ENCODE assay signal across 16 cellular contexts in the genomic region with DNA sequence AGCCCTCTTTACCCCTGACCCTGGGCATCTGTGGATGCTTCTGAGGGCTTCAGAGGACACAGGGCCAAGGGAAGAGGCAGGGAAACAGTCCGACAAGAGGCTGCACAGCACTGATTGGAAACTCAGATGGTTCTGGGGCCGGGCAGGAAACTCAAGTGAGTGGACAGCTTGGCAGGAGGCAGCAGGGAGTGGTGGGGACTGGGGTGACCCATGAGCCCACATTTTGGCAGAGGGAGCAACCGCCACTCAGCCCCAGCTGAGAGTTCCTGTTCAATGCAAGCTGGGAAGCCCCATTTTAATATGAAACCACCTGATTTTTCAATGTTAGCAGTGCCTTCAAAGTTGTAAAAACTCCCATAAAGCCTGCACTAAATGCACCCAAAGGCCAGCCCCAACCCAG. TPM values are rescaled to one million over a fixed set of nuclear protein-coding genes. Genes with fewer than 3 reads are reported as not detected.
DNase-seq lines count a peak whose midpoint lies in the region; ATAC-seq and TF ChIP-seq lines count a peak whose summit lies in the region.
"Had no signal": no experiment of that assay in that cellular context is flagged by ENCODE, and none has a peak within 500 bp of the region (broad histone marks: within the 10 kb centered on the region; RNA-seq: fewer than 3 reads in every experiment).

No MANE protein-coding gene starts in this region.

- H3K36me3 Mint-ChIP-seq in neural progenitor cell, result no peaks in the 10 kb centered on the region
- H3K36me3 Mint-ChIP-seq in activated CD4-positive, alpha-beta memory T cell treated with anti-CD3 and anti-CD28 coated beads for 36 hours, result no peaks in the 10 kb centered on the region

- H3K79me2 ChIP-seq in neural progenitor cell (ENCODE audit: low read depth), result peaks cover 4% of the 10 kb centered on the region

- no peak overlapping the region for H3K4me2 ChIP-seq in neural progenitor cell

- H3K27ac ChIP-seq in RWPE1 (peak overlapping the region; percentile 99), neural progenitor cell (no peak overlapping the region), thyroid gland (peak overlapping the region; percentile 93 to 99 (median 98))
- peak overlapping the region; percentile 29 for H3K27ac ChIP-seq in effector memory CD4-positive, alpha-beta T cell (ENCODE audit: insufficient read depth, low read length, poor library complexity, severe bottlenecking)
- H3K27ac ChIP-seq: neutrophil, SK-N-MC had no signal

- no peak for TF ChIP-seq CTCF in RWPE1 (conservative IDR thresholded peaks at IDR 0.05; ENCODE audit: low read depth)
- TF ChIP-seq CTCF in neural progenitor cell (IDR thresholded peaks at IDR 0.05), result no peak
- no peak for TF ChIP-seq CTCF in thyroid gland (IDR thresholded peaks at IDR 0.05)

- peaks cover 31% of the 10 kb centered on the region for H3F3A ChIP-seq in neural progenitor cell (ENCODE audit: low read depth)

- no peak for ATAC-seq in HG02763 (IDR thresholded peaks at IDR 0.05; ENCODE audit: unreplicated experiment)
- ATAC-seq: left lobe of liver had no signal

- peaks cover 11% of the 10 kb centered on the region for H3K27me3 Mint-ChIP-seq in neural progenitor cell (ENCODE audit: insufficient read depth, low read depth)
- no peaks in the 10 kb centered on the region for H3K27me3 Mint-ChIP-seq in activated CD4-positive, alpha-beta memory T cell treated with anti-CD3 and anti-CD28 coated beads for 36 hours

- H4K20me1 ChIP-seq in neural progenitor cell (ENCODE audit: low read depth), result peaks cover 28% of the 10 kb centered on the region

- H3K9me3 Mint-ChIP-seq in neural progenitor cell, result no peaks in the 10 kb centered on the region
- no peaks in the 10 kb centered on the region for H3K9me3 Mint-ChIP-seq in activated CD4-positive, alpha-beta memory T cell treated with anti-CD3 and anti-CD28 coated beads for 36 hours

- peak overlapping the region; percentile 46 for H3K4me3 Mint-ChIP-seq in neural progenitor cell
- H3K4me3 Mint-ChIP-seq in activated CD4-positive, alpha-beta memory T cell treated with anti-CD3 and anti-CD28 coated beads for 36 hours, result no peak overlapping the region

- peaks cover 28% of the 10 kb centered on the region for H3K4me1 ChIP-seq in effector memory CD4-positive, alpha-beta T cell (ENCODE audit: control insufficient read depth, insufficient read depth, low read length, poor library complexity, severe bottlenecking)
- H3K4me1 ChIP-seq in neural progenitor cell, result peaks cover 34% of the 10 kb centered on the region
- H3K4me1 ChIP-seq in thyroid gland, result peaks cover 48 to 61% of the 10 kb centered on the region in 2 donors

- POLR2A ChIA-PET in RWPE1 (lab: Yijun Ruan, JAX; ENCODE audit: low non-redundant PET), result interaction anchor here (0.6 kb wide), 2 partner anchors 16 to 57 kb away, joined by 3 read pairs; no protein-coding TSS in a partner anchor
- POLR2A ChIA-PET in activated CD4-positive, alpha-beta memory T cell treated with anti-CD3 and anti-CD28 coated beads for 36 hours (lab: Charles Lee), result no interaction called here

- intact Hi-C loops in thyroid gland (cut with DNase I), result no loop called here
- intact Hi-C loops in activated CD4-positive, alpha-beta memory T cell treated with anti-CD3 and anti-CD28 coated beads for 36 hours (cut with micrococcal nuclease), result no loop called here

- 83 to 84% methylated on average over 3 of the region's 3 CpGs for WGBS in thyroid gland, 2 donors

- H3K4me3 ChIP-seq in effector memory CD4-positive, alpha-beta T cell (ENCODE audit: insufficient read depth, low read depth, low read length, poor library complexity, severe bottlenecking), result no peak overlapping the region
- H3K4me3 ChIP-seq in neural progenitor cell (no peak overlapping the region), thyroid gland (replicated peaks in 1 of 3) (no peak overlapping the region)
- H3K4me3 ChIP-seq: MG63, SK-N-MC had no signal

- no peaks in the 10 kb centered on the region for H3K27me3 ChIP-seq in effector memory CD4-positive, alpha-beta T cell (replicated peaks; ENCODE audit: control insufficient read depth, insufficient read depth, low read length, poor library complexity, severe bottlenecking)
- peaks cover 5% of the 10 kb centered on the region for H3K27me3 ChIP-seq in neural progenitor cell
- no peaks in the 10 kb centered on the region for H3K27me3 ChIP-seq in thyroid gland
- H3K27me3 ChIP-seq: MG63 had no signal

- DNase-seq in RWPE1 (ENCODE audit: low spot score), result no peak
- DNase-seq in effector memory CD4-positive, alpha-beta T cell, result no peak
- DNase-seq in neural progenitor cell (ENCODE audit: low spot score), result no peak
- DNase-seq in thyroid gland, result no peak
- no peak for DNase-seq in activated CD4-positive, alpha-beta memory T cell treated with anti-CD3 and anti-CD28 coated beads for 36 hours
- no peak for DNase-seq in LoVo (ENCODE audit: low spot score)
- DNase-seq in NOMO-1 (lab: John Stamatoyannopoulos, UW; ENCODE audit: unreplicated experiment in 2 of 2), result no peak
- DNase-seq: activated CD8-positive, alpha-beta memory T cell treated with anti-CD3 and anti-CD28 coated beads, Interleukin-2, amount 50 U/mL, for 48 hours; glutamatergic neuron; H7; NCI-H2081 had no signal

- H2AFZ ChIP-seq in neural progenitor cell (replicated peaks), result no peak overlapping the region

- peaks cover 28% of the 10 kb centered on the region for H3K36me3 ChIP-seq in effector memory CD4-positive, alpha-beta T cell (ENCODE audit: control insufficient read depth, insufficient read depth, low read length)
- H3K36me3 ChIP-seq in neural progenitor cell (no peaks in the 10 kb centered on the region), thyroid gland (no peaks in the 10 kb centered on the region)

- H3K4me1 Mint-ChIP-seq in neural progenitor cell, result peaks cover 31% of the 10 kb centered on the region
- peaks cover 15% of the 10 kb centered on the region for H3K4me1 Mint-ChIP-seq in activated CD4-positive, alpha-beta memory T cell treated with anti-CD3 and anti-CD28 coated beads for 36 hours (ENCODE audit: low read depth)

- H3K9ac ChIP-seq in neural progenitor cell, result no peak overlapping the region

- TF ChIP-seq POLR2A in thyroid gland (IDR thresholded peaks at IDR 0.05), result no peak

- H3K9me3 ChIP-seq in effector memory CD4-positive, alpha-beta T cell (ENCODE audit: control insufficient read depth, low read length), result no peaks in the 10 kb centered on the region
- H3K9me3 ChIP-seq in neural progenitor cell (ENCODE audit: low read depth), result no peaks in the 10 kb centered on the region
- H3K9me3 ChIP-seq in thyroid gland, result no peaks in the 10 kb centered on the region
- H3K9me3 ChIP-seq: MG63, neutrophil had no signal

- CTCF ChIA-PET in RWPE1 (lab: Yijun Ruan, JAX), result interaction anchor here (0.5 to 2.8 kb wide), 3 partner anchors 11 to 32 kb away, joined by 3 to 13 read pairs (median 3); no protein-coding TSS in a partner anchor
- CTCF ChIA-PET in activated CD4-positive, alpha-beta memory T cell treated with anti-CD3 and anti-CD28 coated beads for 36 hours (lab: Charles Lee), result interaction anchor here (0.6 to 2.0 kb wide), 4 partner anchors 9 to 34 kb away, joined by 3 to 7 read pairs (median 4); no protein-coding TSS in a partner anchor

- H3K27ac Mint-ChIP-seq in neural progenitor cell, result no peak overlapping the region
- H3K27ac Mint-ChIP-seq in activated CD4-positive, alpha-beta memory T cell treated with anti-CD3 and anti-CD28 coated beads for 36 hours, result no peak overlapping the region

RNA-seq across cellular contexts. Expression of a gene that starts 1.5 kb away (rescaled TPM):
- 3.1 and 7.5 TPM in 2 replicates for total RNA-seq in neural progenitor cell (ENCODE audit: low replicate concordance)
- total RNA-seq in thyroid gland, result 10 to 100 TPM; 21.9 to 47.0 (median 28.8) TPM
- under 1 TPM in 1 of 2 experiments, not detected in 1; 0.07 TPM for total RNA-seq in activated CD4-positive, alpha-beta memory T cell treated with anti-CD3 and anti-CD28 coated beads for 36 hours

RNA-seq across cellular contexts. Expression of a gene that starts 19.0 kb away (rescaled TPM):
- total RNA-seq in neural progenitor cell (ENCODE audit: low replicate concordance) (17.0 and 40.8 TPM in 2 replicates), thyroid gland (10 to 100 TPM in 3 of 4 donors, 1 to 10 TPM in 1; 5.6 to 60.2 (median 27.3) TPM)
- total RNA-seq in activated CD4-positive, alpha-beta memory T cell treated with anti-CD3 and anti-CD28 coated beads for 36 hours, result 10 to 100 TPM; 52.8 to 63.4 TPM

RNA-seq across cellular contexts. Expression of a gene that starts 46.2 kb away (rescaled TPM):
- total RNA-seq in neural progenitor cell (ENCODE audit: low replicate concordance) (6.8 and 21.8 TPM in 2 replicates), thyroid gland (10 to 100 TPM; 17.9 to 53.7 (median 29.7) TPM)
- 100 to 1,000 TPM in 1 of 2 experiments, 10 to 100 TPM in 1; 90.4 to 101 TPM for total RNA-seq in activated CD4-positive, alpha-beta memory T cell treated with anti-CD3 and anti-CD28 coated beads for 36 hours

RNA-seq across cellular contexts. Expression of a gene that starts 54.3 kb away (rescaled TPM):
- total RNA-seq in neural progenitor cell (ENCODE audit: low replicate concordance) (0.15 and 1.3 TPM in 2 replicates), thyroid gland (1 to 10 TPM; 5.5 to 7.6 (median 6.7) TPM)
- under 1 TPM; 0.52 to 0.68 TPM for total RNA-seq in activated CD4-positive, alpha-beta memory T cell treated with anti-CD3 and anti-CD28 coated beads for 36 hours

RNA-seq across cellular contexts. Expression of a gene that starts 55.5 kb away (rescaled TPM):
- total RNA-seq in neural progenitor cell (ENCODE audit: low replicate concordance), result 27.3 and 47.2 TPM in 2 replicates
- 10 to 100 TPM; 41.0 to 61.0 (median 51.0) TPM for total RNA-seq in thyroid gland
- 10 to 100 TPM; 74.6 to 75.0 TPM for total RNA-seq in activated CD4-positive, alpha-beta memory T cell treated with anti-CD3 and anti-CD28 coated beads for 36 hours
